ENCODE assay signal across 21 cellular contexts in the genomic region with DNA sequence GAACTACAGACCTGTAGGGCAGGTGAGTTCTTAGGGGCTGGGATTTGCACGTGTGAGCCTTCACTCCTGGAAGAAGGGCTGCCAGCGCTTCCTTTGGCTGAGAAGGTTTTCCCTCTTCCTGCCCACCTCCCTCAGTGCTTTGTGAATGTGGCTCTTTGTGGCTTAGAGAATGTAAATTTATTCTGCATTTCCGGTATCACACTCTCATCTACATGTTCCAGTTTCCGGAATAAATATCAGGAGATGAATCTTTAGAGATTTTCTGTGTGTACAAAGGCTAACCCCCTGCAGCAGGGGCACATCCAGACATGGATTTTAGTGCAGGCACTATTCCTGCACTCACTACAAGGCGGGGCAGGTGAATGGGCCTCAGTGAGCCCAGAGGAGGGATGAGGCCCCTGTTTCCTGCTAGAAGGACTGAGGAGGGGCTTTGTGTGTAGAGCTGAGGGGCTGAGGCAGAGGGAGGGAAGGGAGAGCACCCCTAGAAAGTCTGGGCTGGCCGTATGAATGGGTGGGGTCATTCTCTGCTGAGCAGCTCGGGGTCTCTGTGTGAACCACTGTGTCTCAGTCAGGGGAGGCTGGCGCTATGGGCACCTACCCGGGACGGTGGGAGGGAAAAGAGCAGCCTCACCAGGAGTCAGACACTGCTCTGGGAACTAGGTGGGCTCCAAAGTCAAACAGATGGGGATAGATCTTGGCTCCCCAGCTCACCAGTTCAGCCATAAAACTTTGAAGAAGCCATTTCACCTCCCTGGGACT.
A peak's percentile ranks its signal among the peaks of the same experiment; 100 is the strongest.
DNase-seq lines count a peak whose midpoint lies in the region; ATAC-seq and TF ChIP-seq lines count a peak whose summit lies in the region.
"Had no signal": no experiment of that assay in that cellular context is flagged by ENCODE, and none has a peak within 500 bp of the region (broad histone marks: within the 10 kb centered on the region; RNA-seq: fewer than 3 reads in every experiment).

No MANE protein-coding gene starts in this region.

- H3K9me3 Mint-ChIP-seq in activated CD8-positive, alpha-beta memory T cell treated with anti-CD3 and anti-CD28 coated beads, Interleukin-2, amount 10 ng/mL, durations not matched to agents 7 days and 5 days (ENCODE audit: low read depth) = no peaks in the 10 kb centered on the region
- H3K9me3 Mint-ChIP-seq in WTC11 = no peaks in the 10 kb centered on the region
- H3K9me3 Mint-ChIP-seq: CD4-positive, alpha-beta memory T cell had no signal

- H3K27ac ChIP-seq in tibial artery = no peak overlapping the region
- H3K27ac ChIP-seq: BLaER1, GM23248 had no signal

- peaks cover 0 to 14% of the 10 kb centered on the region in 2 donors for H3K27me3 ChIP-seq in tibial artery
- H3K27me3 ChIP-seq: BLaER1 had no signal

- TF ChIP-seq CTCF in tibial artery (IDR thresholded peaks at IDR 0.05) (no peak), WTC11 (IDR thresholded peaks at IDR 0.05) (no peak)

- H3K27ac Mint-ChIP-seq in activated CD8-positive, alpha-beta memory T cell treated with anti-CD3 and anti-CD28 coated beads, Interleukin-2, amount 10 ng/mL, durations not matched to agents 7 days and 5 days = no peak overlapping the region
- no peak overlapping the region for H3K27ac Mint-ChIP-seq in WTC11
- H3K27ac Mint-ChIP-seq: CD4-positive, alpha-beta memory T cell had no signal

- intact Hi-C loops in cardiac septum (cut with DNase I) (no loop called here), left ventricle myocardium superior (cut with micrococcal nuclease) (no loop called here), tibial artery (cut with DNase I; ENCODE audit: low total_unique reads) (no loop called here)

- POLR2A ChIA-PET in WTC11 (lab: Charles Lee) = interaction anchor here (0.6 kb wide), 1 partner anchor 1852 kb away, joined by 4 read pairs; no protein-coding TSS in a partner anchor

- H3K4me3 ChIP-seq in tibial artery = no peak overlapping the region
- H3K4me3 ChIP-seq: BLaER1, GM23248, K562 had no signal

- H3K36me3 Mint-ChIP-seq in activated CD8-positive, alpha-beta memory T cell treated with anti-CD3 and anti-CD28 coated beads, Interleukin-2, amount 10 ng/mL, durations not matched to agents 7 days and 5 days = no peaks in the 10 kb centered on the region
- H3K36me3 Mint-ChIP-seq in WTC11 = no peaks in the 10 kb centered on the region
- H3K36me3 Mint-ChIP-seq: CD4-positive, alpha-beta memory T cell had no signal

- no peaks in the 10 kb centered on the region for H3K4me1 Mint-ChIP-seq in activated CD8-positive, alpha-beta memory T cell treated with anti-CD3 and anti-CD28 coated beads, Interleukin-2, amount 10 ng/mL, durations not matched to agents 7 days and 5 days
- H3K4me1 Mint-ChIP-seq in WTC11 = peaks cover 47% of the 10 kb centered on the region
- H3K4me1 Mint-ChIP-seq: CD4-positive, alpha-beta memory T cell had no signal

- peak; percentile 17 for DNase-seq in cardiac septum (ENCODE audit: low spot score)
- DNase-seq in left ventricle myocardium superior = no peak
- peak; percentile 28 for DNase-seq in activated CD8-positive, alpha-beta memory T cell treated with anti-CD3 and anti-CD28 coated beads, Interleukin-2, amount 10 ng/mL, durations not matched to agents 7 days and 5 days
- peak; percentile 31 for DNase-seq in left lobe of liver (ENCODE audit: low spot score)
- peak; percentile 3 to 54 for DNase-seq in tibial artery
- DNase-seq in NCI-H1092 (lab: John Stamatoyannopoulos, UW) = no peak
- no peak for DNase-seq in WTC11 (ENCODE audit: low spot score)
- DNase-seq in DMS153 (lab: John Stamatoyannopoulos, UW) = no peak
- DNase-seq: Calu3; CD4-positive, alpha-beta memory T cell; DMS53; GM23248; NCI-H187; NCI-H2107; NCI-H510A; NCI-H774; OCI-M1; SHP77 had no signal

- H3K27me3 Mint-ChIP-seq in activated CD8-positive, alpha-beta memory T cell treated with anti-CD3 and anti-CD28 coated beads, Interleukin-2, amount 10 ng/mL, durations not matched to agents 7 days and 5 days = no peaks in the 10 kb centered on the region
- no peaks in the 10 kb centered on the region for H3K27me3 Mint-ChIP-seq in WTC11 (ENCODE audit: low read depth)

- no peaks in the 10 kb centered on the region for H3K9me3 ChIP-seq in tibial artery
- H3K9me3 ChIP-seq: BLaER1 had no signal

- H3K36me3 ChIP-seq in tibial artery = no peaks in the 10 kb centered on the region
- H3K36me3 ChIP-seq: BLaER1 had no signal

- no peak for ATAC-seq in left ventricle myocardium superior
- ATAC-seq in activated CD8-positive, alpha-beta memory T cell treated with anti-CD3 and anti-CD28 coated beads, Interleukin-2, amount 10 ng/mL, durations not matched to agents 7 days and 5 days = no peak
- ATAC-seq in left lobe of liver = no peak
- no peak for ATAC-seq in WTC11
- ATAC-seq: HCT116, K562 had no signal

- CTCF ChIA-PET in activated CD8-positive, alpha-beta memory T cell treated with anti-CD3 and anti-CD28 coated beads, Interleukin-2, amount 10 ng/mL, durations not matched to agents 7 days and 5 days (lab: Charles Lee) = interaction anchor here (0.6 kb wide), 1 partner anchor 1545 kb away, joined by 4 read pairs; no protein-coding TSS in a partner anchor
- CTCF ChIA-PET in WTC11 (lab: Charles Lee) = no interaction called here

- H3K4me1 ChIP-seq in tibial artery = no peaks in the 10 kb centered on the region
- H3K4me1 ChIP-seq: BLaER1 had no signal

- no peak overlapping the region for H3K4me3 Mint-ChIP-seq in activated CD8-positive, alpha-beta memory T cell treated with anti-CD3 and anti-CD28 coated beads, Interleukin-2, amount 10 ng/mL, durations not matched to agents 7 days and 5 days
- H3K4me3 Mint-ChIP-seq in WTC11 = no peak overlapping the region
- H3K4me3 Mint-ChIP-seq: CD4-positive, alpha-beta memory T cell had no signal

TF ChIP-seq in WTC11, 78 proteins besides CTCF, POLR2A, EP300 and RAD21:
- TF ChIP-seq IRF2 (CRISPR knock-in tag; IDR thresholded peaks at IDR 0.05; ENCODE audit: borderline replicate concordance, low read depth) (no peak), RELA (CRISPR knock-in tag; IDR thresholded peaks at IDR 0.05; ENCODE audit: borderline replicate concordance) (no peak)
- TF ChIP-seq, protein P1, sequence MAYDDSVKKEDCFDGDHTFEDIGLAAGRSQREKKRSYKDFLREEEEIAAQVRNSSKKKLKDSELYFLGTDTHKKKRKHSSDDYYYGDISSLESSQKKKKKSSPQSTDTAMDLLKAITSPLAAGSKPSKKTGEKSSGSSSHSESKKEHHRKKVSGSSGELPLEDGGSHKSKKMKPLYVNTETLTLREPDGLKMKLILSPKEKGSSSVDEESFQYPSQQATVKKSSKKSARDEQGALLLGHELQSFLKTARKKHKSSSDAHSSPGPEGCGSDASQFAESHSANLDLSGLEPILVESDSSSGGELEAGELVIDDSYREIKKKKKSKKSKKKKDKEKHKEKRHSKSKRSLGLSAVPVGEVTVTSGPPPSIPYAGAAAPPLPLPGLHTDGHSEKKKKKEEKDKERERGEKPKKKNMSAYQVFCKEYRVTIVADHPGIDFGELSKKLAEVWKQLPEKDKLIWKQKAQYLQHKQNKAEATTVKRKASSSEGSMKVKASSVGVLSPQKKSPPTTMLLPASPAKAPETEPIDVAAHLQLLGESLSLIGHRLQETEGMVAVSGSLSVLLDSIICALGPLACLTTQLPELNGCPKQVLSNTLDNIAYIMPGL (CRISPR knock-in tag; IDR thresholded peaks at IDR 0.05) = no peak
- TF ChIP-seq, protein P2, sequence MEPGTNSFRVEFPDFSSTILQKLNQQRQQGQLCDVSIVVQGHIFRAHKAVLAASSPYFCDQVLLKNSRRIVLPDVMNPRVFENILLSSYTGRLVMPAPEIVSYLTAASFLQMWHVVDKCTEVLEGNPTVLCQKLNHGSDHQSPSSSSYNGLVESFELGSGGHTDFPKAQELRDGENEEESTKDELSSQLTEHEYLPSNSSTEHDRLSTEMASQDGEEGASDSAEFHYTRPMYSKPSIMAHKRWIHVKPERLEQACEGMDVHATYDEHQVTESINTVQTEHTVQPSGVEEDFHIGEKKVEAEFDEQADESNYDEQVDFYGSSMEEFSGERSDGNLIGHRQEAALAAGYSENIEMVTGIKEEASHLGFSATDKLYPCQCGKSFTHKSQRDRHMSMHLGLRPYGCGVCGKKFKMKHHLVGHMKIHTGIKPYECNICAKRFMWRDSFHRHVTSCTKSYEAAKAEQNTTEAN (CRISPR knock-in tag; IDR thresholded peaks at IDR 0.05) = no peak
- TF ChIP-seq, protein P3, sequence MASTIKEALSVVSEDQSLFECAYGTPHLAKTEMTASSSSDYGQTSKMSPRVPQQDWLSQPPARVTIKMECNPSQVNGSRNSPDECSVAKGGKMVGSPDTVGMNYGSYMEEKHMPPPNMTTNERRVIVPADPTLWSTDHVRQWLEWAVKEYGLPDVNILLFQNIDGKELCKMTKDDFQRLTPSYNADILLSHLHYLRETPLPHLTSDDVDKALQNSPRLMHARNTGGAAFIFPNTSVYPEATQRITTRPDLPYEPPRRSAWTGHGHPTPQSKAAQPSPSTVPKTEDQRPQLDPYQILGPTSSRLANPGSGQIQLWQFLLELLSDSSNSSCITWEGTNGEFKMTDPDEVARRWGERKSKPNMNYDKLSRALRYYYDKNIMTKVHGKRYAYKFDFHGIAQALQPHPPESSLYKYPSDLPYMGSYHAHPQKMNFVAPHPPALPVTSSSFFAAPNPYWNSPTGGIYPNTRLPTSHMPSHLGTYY (CRISPR knock-in tag; IDR thresholded peaks at IDR 0.05) = no peak
TF ChIP-seq in WTC11: peak in this region for 0.

Comparison
In these comparisons a context has a peak if more than half of its experiments do, and no peak if none do; other contexts are left out.
1. DNase-seq: peak in cardiac septum (single experiment), activated CD8-positive, alpha-beta memory T cell treated with anti-CD3 and anti-CD28 coated beads, Interleukin-2, amount 10 ng/mL, durations not matched to agents 7 days and 5 days (single experiment), left lobe of liver (single experiment) and tibial artery (2 of 2); none in left ventricle myocardium superior (single experiment), NCI-H1092 (single experiment), WTC11 (single experiment) and DMS153 (single experiment).